ENCODE assay signal across 17 cellular contexts in the genomic region with DNA sequence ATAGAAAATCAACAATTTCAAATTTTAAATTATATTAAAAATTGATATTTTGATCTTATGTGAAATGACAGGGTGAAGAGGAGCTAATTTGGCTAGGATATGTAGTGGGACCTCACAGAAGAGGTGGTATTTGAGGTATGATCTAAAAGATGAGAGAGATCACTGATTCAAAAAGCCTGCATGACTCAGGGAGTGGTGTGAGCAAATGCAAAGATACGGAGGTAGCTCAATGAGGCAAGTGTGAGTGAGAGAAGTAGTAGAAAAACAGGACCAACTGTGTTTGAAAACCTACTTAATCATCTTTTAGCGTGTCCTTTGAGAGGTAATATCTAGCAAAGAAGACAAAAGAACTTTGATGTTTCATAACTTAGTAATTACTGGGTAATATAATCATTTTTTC.
DNase-seq lines count a peak whose midpoint lies in the region; ATAC-seq, FAIRE-seq and TF ChIP-seq lines count a peak whose summit lies in the region.
"Had no signal": no experiment of that assay in that cellular context is flagged by ENCODE, and none has a peak within 500 bp of the region (broad histone marks: within the 10 kb centered on the region; RNA-seq: fewer than 3 reads in every experiment).

No MANE protein-coding gene starts in this region.

- no peak for TF ChIP-seq RAD21 in K562 (CRISPR knock-in tag; conservative IDR thresholded peaks at IDR 0.05 in 1 of 2, IDR thresholded peaks at IDR 0.05 in 1 of 2)

- H3K9ac ChIP-seq in K562 (ENCODE audit: insufficient read depth in 1 of 2, low read depth in 2 of 2, low read length in 2 of 2), result no peak overlapping the region
- H3K9ac ChIP-seq in mesendoderm (ENCODE audit: low read length), result no peak overlapping the region
- H3K9ac ChIP-seq: GM23248 had no signal

- H3K79me1 ChIP-seq in mesendoderm (ENCODE audit: low read length), result no peaks in the 10 kb centered on the region

- TF ChIP-seq POLR2A in K562 (conservative IDR thresholded peaks at IDR 0.05) (no peak), GM18505 (IDR thresholded peaks at IDR 0.05; ENCODE audit: borderline replicate concordance, extremely low read depth, insufficient read depth, insufficient read length) (no peak)

- H3K27ac ChIP-seq in K562 (ENCODE audit: extremely low read depth, low read depth, low read length), result no peak overlapping the region
- no peak overlapping the region for H3K27ac ChIP-seq in mesendoderm (ENCODE audit: low read depth, low read length)
- no peak overlapping the region for H3K27ac ChIP-seq in coronary artery
- H3K27ac ChIP-seq: GM23248 had no signal

- H4K5ac ChIP-seq in mesendoderm (ENCODE audit: low read length), result no peak overlapping the region

- H3K4me2 ChIP-seq in K562 (ENCODE audit: insufficient read depth, low read length), result no peak overlapping the region
- no peak overlapping the region for H3K4me2 ChIP-seq in mesendoderm (ENCODE audit: low read length)

- no peak overlapping the region for H3K23ac ChIP-seq in mesendoderm (ENCODE audit: low read length)

- ATAC-seq in HG02610 (IDR thresholded peaks at IDR 0.05; ENCODE audit: unreplicated experiment) (peak; percentile 64), K562 (0 out of 3 replicates have a peak, but pooled peaks have one; percentile 33), GM18505 (IDR thresholded peaks at IDR 0.05; ENCODE audit: unreplicated experiment) (no peak), HG02623 (IDR thresholded peaks at IDR 0.05; ENCODE audit: unreplicated experiment) (no peak)
- ATAC-seq: HepG2 had no signal

- POLR2A ChIA-PET in K562 (lab: Yijun Ruan, JAX), result no interaction called here

- intact Hi-C loops in K562 (cut with micrococcal nuclease), result no loop called here

- no peak overlapping the region for H3K4me3 ChIP-seq in K562
- no peak overlapping the region for H3K4me3 ChIP-seq in mesendoderm (ENCODE audit: low read length)
- H3K4me3 ChIP-seq in coronary artery, result no peak overlapping the region
- H3K4me3 ChIP-seq: GM23248 had no signal

- H3K4me1 ChIP-seq in K562 (replicated peaks in 1 of 2; ENCODE audit: control insufficient read depth in 2 of 2, insufficient read depth in 2 of 2, low read length in 2 of 2) (no peaks in the 10 kb centered on the region), mesendoderm (ENCODE audit: control insufficient read depth, low read depth, low read length) (no peaks in the 10 kb centered on the region)

- WGBS in K562 (ENCODE audit: insufficient coverage, low coverage, missing lambda C conversion rate), result 3% methylated on average over 2 of the region's 2 CpGs
- no CpG with 5 or more reads among the region's 2 CpGs for WGBS in mesendoderm (ENCODE audit: extremely low coverage, insufficient coverage, low lambda C conversion rate)

- H2AK5ac ChIP-seq in mesendoderm (ENCODE audit: low read length), result no peak overlapping the region

- no peak for TF ChIP-seq EP300 in K562 (IDR thresholded peaks at IDR 0.05; ENCODE audit: low read length)

- H3K79me2 ChIP-seq in K562 (ENCODE audit: control insufficient read depth, insufficient read depth, low read length) (no peaks in the 10 kb centered on the region), mesendoderm (ENCODE audit: control insufficient read depth, insufficient read depth, low read length) (no peaks in the 10 kb centered on the region)

- no peaks in the 10 kb centered on the region for H4K20me1 ChIP-seq in K562 (replicated peaks; ENCODE audit: control insufficient read depth, insufficient read depth, low read length)

- no peak overlapping the region for H2BK5ac ChIP-seq in mesendoderm (ENCODE audit: low read length)

- H4K8ac ChIP-seq in mesendoderm (ENCODE audit: low read depth, low read length), result no peak overlapping the region

- H2AFZ ChIP-seq in K562 (ENCODE audit: low read depth, low read length), result no peak overlapping the region
- H2AFZ ChIP-seq: GM23248 had no signal

- H3K18ac ChIP-seq in mesendoderm (ENCODE audit: low read length), result no peak overlapping the region

- in situ Hi-C loops in K562 (cut with MboI), result no loop called here

- CTCF ChIA-PET in K562 (lab: Yijun Ruan, JAX; ENCODE audit: low intra/inter-chr PET ratio), result no interaction called here

- H2BK15ac ChIP-seq in mesendoderm (replicated peaks; ENCODE audit: low read depth), result no peak overlapping the region

- H3K4ac ChIP-seq in mesendoderm (ENCODE audit: low read depth, low read length), result no peak overlapping the region

- no peak overlapping the region for H2BK120ac ChIP-seq in mesendoderm (ENCODE audit: low read depth, low read length)

- TF ChIP-seq CTCF in K562 (IDR thresholded peaks at IDR 0.05 in 2 of 3, conservative IDR thresholded peaks at IDR 0.05 in 1 of 3; ENCODE audit: insufficient read depth in 2 of 3, low read depth in 1 of 3, low read length in 3 of 3) (no peak), coronary artery (IDR thresholded peaks at IDR 0.05) (no peak)

- H3K36me3 ChIP-seq in K562 (ENCODE audit: control insufficient read depth, insufficient read depth, low read length) (no peaks in the 10 kb centered on the region), mesendoderm (ENCODE audit: control insufficient read depth, insufficient read depth, low read length) (no peaks in the 10 kb centered on the region)

- no peak for FAIRE-seq in K562 (lab: Jason Lieb, UNC)
- FAIRE-seq: GM12892, HepG2, HTR-8/SVneo had no signal

- no TSS peak for BruUV-seq in K562 (replicated peaks; lab: Mats Ljungman, UMichigan)

- no peaks in the 10 kb centered on the region for H3K9me1 ChIP-seq in K562 (ENCODE audit: control insufficient read depth, insufficient read depth, low read length)

- H3K27me3 ChIP-seq in K562 (ENCODE audit: control insufficient read depth in 2 of 2, insufficient read depth in 2 of 2, low read length in 2 of 2) (no peaks in the 10 kb centered on the region), mesendoderm (ENCODE audit: insufficient read depth, low read length, poor library complexity) (no peaks in the 10 kb centered on the region)

- H3K9me3 ChIP-seq in K562 (replicated peaks; ENCODE audit: control insufficient read depth, insufficient read depth, low read depth, low read length), result no peaks in the 10 kb centered on the region

- DNase-seq in GM03348 (ENCODE audit: low spot score) (peak; percentile 2), K562 (ENCODE audit: extremely low read depth in 1 of 4, low spot score in 3 of 4) (no peak), mesendoderm (peak; percentile 37), coronary artery (ENCODE audit: low spot score) (no peak)
- DNase-seq: ACHN; C1 segment of cervical spinal cord; Calu3; CD4-positive, alpha-beta T cell; DMS 273 treated with DMSO at 0.1 percent for 48 hours; GM23248; H9 had no signal

- H3K56ac ChIP-seq in mesendoderm (ENCODE audit: low read length), result no peak overlapping the region

TF ChIP-seq in K562, 482 proteins besides CTCF, POLR2A, EP300 and RAD21:
- TF ChIP-seq ZNF583 (CRISPR knock-in tag; IDR thresholded peaks at IDR 0.05) (no peak), PTTG1 (tag; IDR thresholded peaks at IDR 0.05; ENCODE audit: low read depth) (no peak), ZFP1 (CRISPR knock-in tag; IDR thresholded peaks at IDR 0.05) (no peak), ZNF316 (IDR thresholded peaks at IDR 0.05) (no peak), SIX5 (IDR thresholded peaks at IDR 0.05; ENCODE audit: borderline replicate concordance in 1 of 2, insufficient read depth in 1 of 2, low read depth in 1 of 2, low read length in 2 of 2) (no peak), CREBBP (IDR thresholded peaks at IDR 0.05; ENCODE audit: low read depth, low read length) (no peak)
- TF ChIP-seq, protein P1, sequence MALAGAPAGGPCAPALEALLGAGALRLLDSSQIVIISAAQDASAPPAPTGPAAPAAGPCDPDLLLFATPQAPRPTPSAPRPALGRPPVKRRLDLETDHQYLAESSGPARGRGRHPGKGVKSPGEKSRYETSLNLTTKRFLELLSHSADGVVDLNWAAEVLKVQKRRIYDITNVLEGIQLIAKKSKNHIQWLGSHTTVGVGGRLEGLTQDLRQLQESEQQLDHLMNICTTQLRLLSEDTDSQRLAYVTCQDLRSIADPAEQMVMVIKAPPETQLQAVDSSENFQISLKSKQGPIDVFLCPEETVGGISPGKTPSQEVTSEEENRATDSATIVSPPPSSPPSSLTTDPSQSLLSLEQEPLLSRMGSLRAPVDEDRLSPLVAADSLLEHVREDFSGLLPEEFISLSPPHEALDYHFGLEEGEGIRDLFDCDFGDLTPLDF (CRISPR knock-in tag; IDR thresholded peaks at IDR 0.05), result no peak
- TF ChIP-seq, protein P2, sequence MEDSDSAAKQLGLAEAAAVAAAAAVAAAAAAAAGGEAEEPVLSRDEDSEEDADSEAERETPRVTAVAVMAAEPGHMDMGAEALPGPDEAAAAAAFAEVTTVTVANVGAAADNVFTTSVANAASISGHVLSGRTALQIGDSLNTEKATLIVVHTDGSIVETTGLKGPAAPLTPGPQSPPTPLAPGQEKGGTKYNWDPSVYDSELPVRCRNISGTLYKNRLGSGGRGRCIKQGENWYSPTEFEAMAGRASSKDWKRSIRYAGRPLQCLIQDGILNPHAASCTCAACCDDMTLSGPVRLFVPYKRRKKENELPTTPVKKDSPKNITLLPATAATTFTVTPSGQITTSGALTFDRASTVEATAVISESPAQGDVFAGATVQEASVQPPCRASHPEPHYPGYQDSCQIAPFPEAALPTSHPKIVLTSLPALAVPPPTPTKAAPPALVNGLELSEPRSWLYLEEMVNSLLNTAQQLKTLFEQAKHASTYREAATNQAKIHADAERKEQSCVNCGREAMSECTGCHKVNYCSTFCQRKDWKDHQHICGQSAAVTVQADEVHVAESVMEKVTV (CRISPR knock-in tag; IDR thresholded peaks at IDR 0.05), result no peak

Comparison
In these comparisons a context has a peak if more than half of its experiments do, and no peak if none do; other contexts are left out.
1. DNase-seq: peak in GM03348 (single experiment) and mesendoderm (single experiment); none in K562 (0 of 4) and coronary artery (single experiment).
2. ATAC-seq: peak in HG02610 (single experiment) and K562 (single experiment); none in GM18505 (single experiment) and HG02623 (single experiment).